ENCODE assay signal across 1 cellular context in the genomic region with DNA sequence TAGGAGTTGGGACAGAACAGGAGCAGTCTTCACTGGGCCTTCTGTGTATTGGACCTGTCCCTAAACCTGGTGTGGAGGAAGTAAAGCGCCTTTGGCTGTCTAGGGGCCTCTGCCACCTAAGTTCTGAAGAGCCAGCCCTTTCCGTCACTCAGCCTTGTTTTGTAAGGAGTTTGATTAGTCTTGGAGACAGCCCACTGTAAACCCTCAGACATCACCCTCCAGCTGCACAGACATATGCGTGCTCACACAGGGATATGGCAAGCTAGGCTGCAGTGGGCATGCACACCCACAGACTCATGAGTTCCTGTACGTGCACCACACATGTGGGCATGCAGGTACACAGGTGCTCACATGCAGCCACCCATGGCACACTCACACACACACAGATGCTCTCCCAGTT.
TF ChIP-seq lines count a peak whose summit lies in the region.

No MANE protein-coding gene starts in this region.

TF ChIP-seq in GM12878, 131 proteins besides CTCF, POLR2A, EP300 and RAD21:
- TF ChIP-seq POLR2AphosphoS5 (IDR thresholded peaks at IDR 0.05; ENCODE audit: low read length) (0 out of 2 replicates have a peak, but pooled peaks have one; percentile 47), ZSCAN29 (IDR thresholded peaks at IDR 0.05) (no peak), ZBTB40 (IDR thresholded peaks at IDR 0.05; ENCODE audit: borderline replicate concordance) (no peak), POLR2AphosphoS2 (IDR thresholded peaks at IDR 0.05; ENCODE audit: low read depth, low read length) (no peak)
